In genomic region chr2:146572598-146572997, GRCh38 we compare ENCODE assay signal across 16 cellular contexts.
DNase-seq lines count a peak whose midpoint lies in the region; ATAC-seq and TF ChIP-seq lines count a peak whose summit lies in the region.
"Had no signal": no experiment of that assay in that cellular context is flagged by ENCODE, and none has a peak within 500 bp of the region (broad histone marks: within the 10 kb centered on the region; RNA-seq: fewer than 3 reads in every experiment).

No MANE protein-coding gene starts in this region.

- peaks cover 23% of the 10 kb centered on the region for H3K4me1 Mint-ChIP-seq in WTC11

- peak overlapping the region; percentile 71 for H3K27ac Mint-ChIP-seq in WTC11

- H2AFZ ChIP-seq in mammary epithelial cell (ENCODE audit: low read depth, low read length) = no peak overlapping the region

- no peaks in the 10 kb centered on the region for H3K36me3 Mint-ChIP-seq in WTC11

- H3K27ac ChIP-seq in mammary epithelial cell (ENCODE audit: insufficient read depth, low read depth, low read length) (no peak overlapping the region), breast epithelium (no peak overlapping the region)
- H3K27ac ChIP-seq: thoracic aorta, VCaP had no signal

- H3K79me2 ChIP-seq in mammary epithelial cell (ENCODE audit: insufficient read depth, low read length) = no peaks in the 10 kb centered on the region

- DNase-seq in mammary epithelial cell (peak; percentile 69), breast epithelium (ENCODE audit: low spot score in 2 of 2) (no peak), WTC11 (ENCODE audit: low spot score) (no peak), fibroblast of villous mesenchyme (ENCODE audit: low read depth) (peak; percentile 24), hippocampal formation (lab: John Stamatoyannopoulos, UW) (no peak)
- no peak for DNase-seq in NK-92 treated with Interleukin-12 subunit alpha and Interleukin-12 subunit beta, amount 100 ng/mL, for 24 hours (lab: John Stamatoyannopoulos, UW)
- DNase-seq: ACHN; activated gamma-delta T cell; Calu3; foreskin melanocyte; NCI-H1048; stimulated activated CD4-positive, alpha-beta T cell treated with anti-CD3 and anti-CD28 coated beads, Interleukin-2, amount 100 ng/mL, for 24 hours had no signal

- H3K9ac ChIP-seq in mammary epithelial cell (ENCODE audit: insufficient read depth, low read length) = no peak overlapping the region

- H3K36me3 ChIP-seq in mammary epithelial cell (ENCODE audit: insufficient read depth, low read length) (no peaks in the 10 kb centered on the region), breast epithelium (no peaks in the 10 kb centered on the region)
- H3K36me3 ChIP-seq: thoracic aorta had no signal

- intact Hi-C loops in mammary epithelial cell (cut with micrococcal nuclease) (no loop called here), breast epithelium (cut with DNase I; ENCODE audit: low total_unique reads) (no loop called here)

- in situ Hi-C loops in mammary epithelial cell (cut with MboI; ENCODE audit: low sequenced_read_pairs in 2 of 2) = no loop called here

- dilution Hi-C loops in mammary epithelial cell (cut with HindIII; ENCODE audit: low sequenced_read_pairs) = no loop called here

- no peaks in the 10 kb centered on the region for H3K27me3 ChIP-seq in mammary epithelial cell (ENCODE audit: insufficient read depth, low read length)
- no peaks in the 10 kb centered on the region for H3K27me3 ChIP-seq in breast epithelium

- WGBS in mammary epithelial cell (ENCODE audit: low coverage, missing lambda C conversion rate) = 100% methylated on average over 1 of the region's 1 CpG

- no TSS peak for BruUV-seq in mammary epithelial cell (replicated peaks; lab: Mats Ljungman, UMichigan)

- H3K27me3 Mint-ChIP-seq in WTC11 (ENCODE audit: low read depth) = no peaks in the 10 kb centered on the region

- no peak overlapping the region for H3K4me3 ChIP-seq in mammary epithelial cell (replicated peaks in 1 of 3; ENCODE audit: insufficient read depth in 1 of 3, low read depth in 2 of 3, low read length in 3 of 3)
- no peak overlapping the region for H3K4me3 ChIP-seq in breast epithelium
- H3K4me3 ChIP-seq in fibroblast of villous mesenchyme (ENCODE audit: low read depth, low read length) = no peak overlapping the region
- H3K4me3 ChIP-seq: thoracic aorta had no signal

- TF ChIP-seq CTCF in mammary epithelial cell (conservative IDR thresholded peaks at IDR 0.05 in 1 of 2, IDR thresholded peaks at IDR 0.05 in 1 of 2; ENCODE audit: extremely low read depth in 1 of 2, insufficient read depth in 1 of 2, low read depth in 1 of 2, low read length in 2 of 2) = no peak
- TF ChIP-seq CTCF in breast epithelium (IDR thresholded peaks at IDR 0.05) = no peak
- no peak for TF ChIP-seq CTCF in WTC11 (IDR thresholded peaks at IDR 0.05)
- TF ChIP-seq CTCF in fibroblast of villous mesenchyme (IDR thresholded peaks at IDR 0.05; ENCODE audit: insufficient read depth, low read depth, low read length) = no peak

- H3K9me3 ChIP-seq in mammary epithelial cell (replicated peaks; ENCODE audit: insufficient read depth, low read length) = no peaks in the 10 kb centered on the region
- H3K9me3 ChIP-seq in breast epithelium = no peaks in the 10 kb centered on the region
- H3K9me3 ChIP-seq: thoracic aorta had no signal

- TF ChIP-seq POLR2A in breast epithelium (IDR thresholded peaks at IDR 0.05) = no peak

- CTCF ChIA-PET in mammary epithelial cell (lab: Charles Lee; ENCODE audit: low non-redundant PET) = no interaction called here
- CTCF ChIA-PET in WTC11 (lab: Charles Lee) = no interaction called here

- no peaks in the 10 kb centered on the region for H3K9me3 Mint-ChIP-seq in WTC11

- no peaks in the 10 kb centered on the region for H4K20me1 ChIP-seq in mammary epithelial cell (ENCODE audit: insufficient read depth, low read length)

- no peak overlapping the region for H3K4me3 Mint-ChIP-seq in WTC11

- H3K4me1 ChIP-seq in mammary epithelial cell (ENCODE audit: insufficient read depth, low read length) = peaks cover 10% of the 10 kb centered on the region
- H3K4me1 ChIP-seq in breast epithelium = no peaks in the 10 kb centered on the region

- H3K4me2 ChIP-seq in mammary epithelial cell (ENCODE audit: insufficient read depth, low read depth, low read length) = peak overlapping the region; percentile 1

- POLR2A ChIA-PET in WTC11 (lab: Charles Lee) = no interaction called here

- ATAC-seq in WTC11 (no peak), HG03571 (IDR thresholded peaks at IDR 0.05; ENCODE audit: unreplicated experiment) (no peak), esophagus mucosa (no peak)

TF ChIP-seq in WTC11, 78 proteins besides CTCF, POLR2A, EP300 and RAD21:
- TF ChIP-seq FOXJ3 (CRISPR knock-in tag; IDR thresholded peaks at IDR 0.05; ENCODE audit: borderline replicate concordance) = no peak
- no peak for TF ChIP-seq SMAD3 (CRISPR knock-in tag; IDR thresholded peaks at IDR 0.05; ENCODE audit: borderline replicate concordance)
- TF ChIP-seq ZNF396 (CRISPR knock-in tag; IDR thresholded peaks at IDR 0.05; ENCODE audit: borderline replicate concordance) = no peak
- no peak for TF ChIP-seq AR (CRISPR knock-in tag; IDR thresholded peaks at IDR 0.05)
- TF ChIP-seq ZNF317 (CRISPR knock-in tag; IDR thresholded peaks at IDR 0.05; ENCODE audit: borderline replicate concordance, low read depth) = no peak
- no peak for TF ChIP-seq GRHL2 (CRISPR knock-in tag; IDR thresholded peaks at IDR 0.05; ENCODE audit: insufficient replicate concordance, severe bottlenecking)
- TF ChIP-seq MXD4 (CRISPR knock-in tag; IDR thresholded peaks at IDR 0.05; ENCODE audit: borderline replicate concordance) = no peak
- TF ChIP-seq ZNF121 (CRISPR knock-in tag; IDR thresholded peaks at IDR 0.05) = no peak
- TF ChIP-seq TEAD4 (CRISPR knock-in tag; IDR thresholded peaks at IDR 0.05) = no peak
- no peak for TF ChIP-seq MAX (CRISPR knock-in tag; IDR thresholded peaks at IDR 0.05)
- TF ChIP-seq ATF1 (CRISPR knock-in tag; IDR thresholded peaks at IDR 0.05) = no peak
- no peak for TF ChIP-seq GTF2I (CRISPR knock-in tag; conservative IDR thresholded peaks at IDR 0.05)
- TF ChIP-seq CREM (CRISPR knock-in tag; IDR thresholded peaks at IDR 0.05) = no peak
TF ChIP-seq in WTC11: peak in this region for 0.

Comparison
In these comparisons a context has a peak if more than half of its experiments do, and no peak if none do; other contexts are left out.
1. DNase-seq: peak in mammary epithelial cell (single experiment) and fibroblast of villous mesenchyme (single experiment); none in breast epithelium (0 of 2), WTC11 (single experiment), hippocampal formation (0 of 2) and NK-92 treated with Interleukin-12 subunit alpha and Interleukin-12 subunit beta, amount 100 ng/mL, for 24 hours (single experiment).